Comparison of ENCODE assay signal across 8 cellular contexts in genomic region chr3:190513409-190514162, GRCh38. TPM values are rescaled to one million over a fixed set of nuclear protein-coding genes. Genes with fewer than 3 reads are reported as not detected.
DNase-seq lines count a peak whose midpoint lies in the region; ATAC-seq, FAIRE-seq and TF ChIP-seq lines count a peak whose summit lies in the region.

TSS of gene IL1RAP (plus strand) at chr3:190514085. CDS start at chr3:190564290, 50,205 bp downstream.

- H3K36me3 ChIP-seq in rectal smooth muscle tissue (ENCODE audit: control insufficient read depth, insufficient read depth, low read length) = no peaks in the 10 kb centered on the region
- H3K36me3 ChIP-seq in aorta (ENCODE audit: control insufficient read depth in 1 of 2, insufficient read depth in 2 of 2, low read length in 1 of 2) = no peaks in the 10 kb centered on the region

- no peaks in the 10 kb centered on the region for H3K4me1 ChIP-seq in right cardiac atrium (ENCODE audit: control insufficient read depth, insufficient read depth, low read length)
- H3K4me1 ChIP-seq in rectal smooth muscle tissue (ENCODE audit: control insufficient read depth, insufficient read depth, low read length) = no peaks in the 10 kb centered on the region
- no peaks in the 10 kb centered on the region for H3K4me1 ChIP-seq in aorta (ENCODE audit: control insufficient read depth in 1 of 2, insufficient read depth in 2 of 2, low read length in 2 of 2)

- WGBS in right cardiac atrium = under 1% methylated on average over 64 of the region's 64 CpGs
- 0% methylated on average over 63 to 64 of the region's 64 CpGs for WGBS in aorta, 2 donors

- intact Hi-C loops in right cardiac atrium (cut with DNase I) (loop anchor here in 1 of 4 donors (5.0 kb wide), 1 partner anchor 184 kb away; no protein-coding TSS in a partner anchor), aorta (cut with DNase I) (loop anchor here in 1 of 2 donors (5.0 kb wide), 2 partner anchors 54 to 189 kb away; no protein-coding TSS in a partner anchor)

- H3K27me3 ChIP-seq in right cardiac atrium (ENCODE audit: control insufficient read depth, insufficient read depth) (no peaks in the 10 kb centered on the region), rectal smooth muscle tissue (ENCODE audit: control insufficient read depth, insufficient read depth, low read length) (no peaks in the 10 kb centered on the region), aorta (ENCODE audit: control insufficient read depth in 1 of 2, insufficient read depth in 2 of 2, low read length in 1 of 2) (no peaks in the 10 kb centered on the region)

- TF ChIP-seq POLR2A in GM12891 (IDR thresholded peaks at IDR 0.05; ENCODE audit: low read depth, low read length) = no peak

- ATAC-seq in HG02763 (IDR thresholded peaks at IDR 0.05; ENCODE audit: unreplicated experiment) (peak; percentile 99), right cardiac atrium (peak; percentile 99), aorta (ENCODE audit: low FRiP score) (peak; percentile 98)

- H3K4me3 ChIP-seq in right cardiac atrium (ENCODE audit: low read length) (peak within 1 kb of the TSS; percentile 83), rectal smooth muscle tissue (ENCODE audit: low read length) (peak within 1 kb of the TSS; percentile 88), aorta (ENCODE audit: low read length in 2 of 2) (peak within 1 kb of the TSS; percentile 83)

- peak; percentile 92 for FAIRE-seq in GM12891 (lab: Jason Lieb, UNC)

- DNase-seq in GM12891 (ENCODE audit: insufficient read length, low spot score) = peak; percentile 82
- peak; percentile 86 to 93 (median 91) for DNase-seq in NCI-H1417 (lab: John Stamatoyannopoulos, UW)
- DNase-seq in T-helper 2 cell = peak; percentile 64 to 99 (median 80)
- DNase-seq in anterior cingulate cortex (lab: John Stamatoyannopoulos, UW) = peak in 57 of 58 donors; percentile 29 to 95 (median 78)
- peak; percentile 95 to 97 (median 96) for DNase-seq in right cardiac atrium
- peak; percentile 96 to 97 for DNase-seq in aorta

- peak within 1 kb of the TSS; percentile 69 for H3K27ac ChIP-seq in right cardiac atrium (ENCODE audit: low read length)
- H3K27ac ChIP-seq in rectal smooth muscle tissue (ENCODE audit: low read depth, low read length) = peak within 1 kb of the TSS; percentile 8
- H3K27ac ChIP-seq in aorta (ENCODE audit: low read depth in 1 of 2, low read length in 2 of 2) = peak within 1 kb of the TSS in 1 of 2 donors; percentile 41

- H3K9ac ChIP-seq in rectal smooth muscle tissue (ENCODE audit: low read length) = peak within 1 kb of the TSS; percentile 7

- no peaks in the 10 kb centered on the region for H3K9me3 ChIP-seq in right cardiac atrium (ENCODE audit: control insufficient read depth, low read length)
- no peaks in the 10 kb centered on the region for H3K9me3 ChIP-seq in aorta (ENCODE audit: control insufficient read depth, low read length)

TF ChIP-seq in GM12891, 5 proteins besides CTCF, POLR2A, EP300 and RAD21:
- no peak for TF ChIP-seq POU2F2 (IDR thresholded peaks at IDR 0.05; ENCODE audit: low read depth, low read length)
- no peak for TF ChIP-seq PAX5 (IDR thresholded peaks at IDR 0.05; ENCODE audit: insufficient read depth, low read length, severe bottlenecking)
- TF ChIP-seq TAF1 (IDR thresholded peaks at IDR 0.05; ENCODE audit: low read depth, low read length) = no peak
- no peak for TF ChIP-seq SPI1 (IDR thresholded peaks at IDR 0.05; ENCODE audit: low read depth, low read length)
- no peak for TF ChIP-seq POLR2AphosphoS5 (IDR thresholded peaks at IDR 0.05; ENCODE audit: low read depth, low read length)

RNA-seq across cellular contexts. Expression of gene IL1RAP, which starts in this region (rescaled TPM):
- 0.18 TPM for polyA plus RNA-seq in GM12891 (2012; ENCODE audit: low read depth, missing spikeins)
- total RNA-seq in right cardiac atrium (1 to 10 TPM; 3.7 to 8.5 (median 6.9) TPM), aorta (10 to 100 TPM; 17.2 to 19.1 TPM)
- polyA plus RNA-seq in right cardiac atrium (1.6 TPM), aorta (1 to 10 TPM; 2.5 to 2.8 TPM)
